8 cellular contexts compared by ENCODE assay signal in the genomic region with DNA sequence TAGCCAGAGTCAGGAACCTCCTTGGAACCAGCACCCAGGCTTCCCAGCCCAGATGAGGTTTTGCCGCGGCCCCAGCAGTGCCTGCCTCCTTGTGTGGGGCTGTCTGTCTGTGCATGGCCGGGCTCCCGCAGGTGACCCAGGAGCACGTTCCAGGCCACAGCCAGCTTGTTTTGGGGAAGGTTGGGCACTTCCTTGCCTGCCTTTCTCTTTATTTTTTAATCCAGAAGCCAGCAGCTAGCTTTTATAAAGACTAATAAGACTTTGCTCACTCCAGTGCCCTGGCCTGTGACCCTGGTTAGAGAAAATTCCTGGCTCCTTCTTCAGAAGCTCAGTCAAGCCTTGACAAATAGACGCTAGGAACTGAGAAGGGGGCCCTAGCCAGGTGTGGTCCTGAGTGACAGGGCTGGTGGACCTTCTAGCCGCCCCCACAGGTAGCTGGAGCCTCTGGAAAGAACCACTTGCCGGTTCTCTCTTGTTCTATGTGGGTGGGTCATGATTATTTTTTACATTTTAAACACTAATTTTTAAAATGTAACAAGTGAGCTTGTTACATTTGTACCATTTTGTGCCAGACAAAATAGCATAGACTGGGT. TPM values are rescaled to one million over a fixed set of nuclear protein-coding genes. Genes with fewer than 3 reads are reported as not detected.
A peak's percentile ranks its signal among the peaks of the same experiment; 100 is the strongest.
DNase-seq lines count a peak whose midpoint lies in the region; ATAC-seq, FAIRE-seq and TF ChIP-seq lines count a peak whose summit lies in the region.

No MANE protein-coding gene starts in this region.

- H3K27me3 ChIP-seq in astrocyte (ENCODE audit: insufficient read depth, low read length) (no peaks in the 10 kb centered on the region), vagina (no peaks in the 10 kb centered on the region)

- peak overlapping the region; percentile 92 for H3K4me3 Mint-ChIP-seq in stimulated activated naive CD8-positive, alpha-beta T cell treated with anti-CD3 and anti-CD28 coated beads, Interleukin-15, Interleukin-2, amounts not matched to agents 100 ng/mL and 50 ng/mL, for 24 hours
- H3K4me3 Mint-ChIP-seq in astrocyte (ENCODE audit: unreplicated experiment) = peak overlapping the region; percentile 93
- peak overlapping the region; percentile 100 for H3K4me3 Mint-ChIP-seq in memory B cell

- peaks cover 53% of the 10 kb centered on the region for H3K4me1 Mint-ChIP-seq in stimulated activated naive CD8-positive, alpha-beta T cell treated with anti-CD3 and anti-CD28 coated beads, Interleukin-15, Interleukin-2, amounts not matched to agents 100 ng/mL and 50 ng/mL, for 24 hours (ENCODE audit: low read depth)
- H3K4me1 Mint-ChIP-seq in astrocyte (ENCODE audit: low read depth, unreplicated experiment) (peaks cover 4% of the 10 kb centered on the region), memory B cell (peaks cover 26% of the 10 kb centered on the region)

- H2AFZ ChIP-seq in astrocyte (ENCODE audit: low read depth, low read length) = peak overlapping the region; percentile 96

- peak overlapping the region; percentile 88 for H3K9ac ChIP-seq in astrocyte (ENCODE audit: low read length)

- no peaks in the 10 kb centered on the region for H3K79me2 ChIP-seq in astrocyte (ENCODE audit: insufficient read depth, low read length)

- H3K4me2 ChIP-seq in astrocyte (ENCODE audit: low read length) = peak overlapping the region; percentile 97

- H3K4me1 ChIP-seq in astrocyte (ENCODE audit: insufficient read depth, low read length) (peaks cover 5% of the 10 kb centered on the region), vagina (peaks cover 15% of the 10 kb centered on the region)

- H3K36me3 ChIP-seq in astrocyte (ENCODE audit: insufficient read depth, low read length) (no peaks in the 10 kb centered on the region), vagina (peaks cover 0 to 4% of the 10 kb centered on the region in 2 donors)

- TF ChIP-seq POLR2A in vagina (IDR thresholded peaks at IDR 0.05) = no peak

- intact Hi-C loops in vagina (cut with DNase I) = loop anchor here (10.0 kb wide), 1 partner anchor 255 kb away; no protein-coding TSS in a partner anchor

- H3K36me3 Mint-ChIP-seq in stimulated activated naive CD8-positive, alpha-beta T cell treated with anti-CD3 and anti-CD28 coated beads, Interleukin-15, Interleukin-2, amounts not matched to agents 100 ng/mL and 50 ng/mL, for 24 hours (ENCODE audit: low read depth) = peaks cover 14% of the 10 kb centered on the region
- H3K36me3 Mint-ChIP-seq in astrocyte (ENCODE audit: low read depth, unreplicated experiment) (peaks cover 9% of the 10 kb centered on the region), memory B cell (peaks cover 20% of the 10 kb centered on the region)

- H3K27ac ChIP-seq in astrocyte (ENCODE audit: low read depth, low read length) = no peak overlapping the region
- H3K27ac ChIP-seq in vagina = peak overlapping the region; percentile 75

- no peaks in the 10 kb centered on the region for H3K9me3 ChIP-seq in astrocyte (ENCODE audit: insufficient read depth, low read depth, low read length)
- H3K9me3 ChIP-seq in vagina = no peaks in the 10 kb centered on the region

- TF ChIP-seq CTCF in astrocyte (IDR thresholded peaks at IDR 0.05; ENCODE audit: insufficient read depth, low read depth, low read length) (no peak), vagina (IDR thresholded peaks at IDR 0.05) (no peak)

- H3K9me3 Mint-ChIP-seq in stimulated activated naive CD8-positive, alpha-beta T cell treated with anti-CD3 and anti-CD28 coated beads, Interleukin-15, Interleukin-2, amounts not matched to agents 100 ng/mL and 50 ng/mL, for 24 hours = no peaks in the 10 kb centered on the region
- H3K9me3 Mint-ChIP-seq in astrocyte (ENCODE audit: unreplicated experiment) (no peaks in the 10 kb centered on the region), memory B cell (no peaks in the 10 kb centered on the region)

- peak overlapping the region; percentile 91 for H3K27ac Mint-ChIP-seq in stimulated activated naive CD8-positive, alpha-beta T cell treated with anti-CD3 and anti-CD28 coated beads, Interleukin-15, Interleukin-2, amounts not matched to agents 100 ng/mL and 50 ng/mL, for 24 hours
- no peak overlapping the region for H3K27ac Mint-ChIP-seq in astrocyte (ENCODE audit: unreplicated experiment)
- H3K27ac Mint-ChIP-seq in memory B cell = peak overlapping the region; percentile 93

- H4K20me1 ChIP-seq in astrocyte (ENCODE audit: insufficient read depth, low read length) = no peaks in the 10 kb centered on the region

- ATAC-seq in stimulated activated naive CD8-positive, alpha-beta T cell treated with anti-CD3 and anti-CD28 coated beads, Interleukin-15, Interleukin-2, amounts not matched to agents 100 U/mL and 50 U/mL, for 24 hours = no peak
- ATAC-seq in memory B cell (ENCODE audit: low read depth) (no peak), HG03565 (IDR thresholded peaks at IDR 0.05; ENCODE audit: unreplicated experiment) (no peak)

- DNase-seq in stimulated activated naive CD8-positive, alpha-beta T cell treated with anti-CD3 and anti-CD28 coated beads, Interleukin-15, Interleukin-2, amounts not matched to agents 100 U/mL and 50 U/mL, for 24 hours = no peak
- DNase-seq in astrocyte (ENCODE audit: low read depth) (no peak), memory B cell (ENCODE audit: low spot score in 2 of 2) (no peak), vagina (ENCODE audit: extremely low spot score in 2 of 2) (no peak), SK-N-DZ (ENCODE audit: low spot score) (no peak), HUDEP-2 (lab: John Stamatoyannopoulos, UW; ENCODE audit: unreplicated experiment in 76 of 76) (no peak)

- peak overlapping the region; percentile 75 for H3K4me3 ChIP-seq in astrocyte (ENCODE audit: insufficient read depth, low read depth, low read length)
- H3K4me3 ChIP-seq in vagina = peak overlapping the region; percentile 60 to 88

- FAIRE-seq in astrocyte (lab: Jason Lieb, UNC) = no peak

- no peaks in the 10 kb centered on the region for H3K27me3 Mint-ChIP-seq in stimulated activated naive CD8-positive, alpha-beta T cell treated with anti-CD3 and anti-CD28 coated beads, Interleukin-15, Interleukin-2, amounts not matched to agents 100 ng/mL and 50 ng/mL, for 24 hours
- H3K27me3 Mint-ChIP-seq in astrocyte (ENCODE audit: low read depth, unreplicated experiment) = peaks cover 26% of the 10 kb centered on the region
- peaks cover 1% of the 10 kb centered on the region for H3K27me3 Mint-ChIP-seq in memory B cell

RNA-seq across cellular contexts. Expression of gene SLC29A3, which starts 0.8 kb away (rescaled TPM):
- total RNA-seq in astrocyte (3.2 and 3.4 TPM in 2 replicates), vagina (7.6 TPM)
- polyA plus RNA-seq in SK-N-DZ (2014; cell fraction: cytosol; rRNA removed) = 4.3 and 4.8 TPM in 2 replicates
- polyA plus RNA-seq in SK-N-DZ (2014; cell fraction: nucleus; rRNA removed) = 2.7 and 3.3 TPM in 2 replicates
